ENCODE assay signal across 8 cellular contexts in the genomic region with DNA sequence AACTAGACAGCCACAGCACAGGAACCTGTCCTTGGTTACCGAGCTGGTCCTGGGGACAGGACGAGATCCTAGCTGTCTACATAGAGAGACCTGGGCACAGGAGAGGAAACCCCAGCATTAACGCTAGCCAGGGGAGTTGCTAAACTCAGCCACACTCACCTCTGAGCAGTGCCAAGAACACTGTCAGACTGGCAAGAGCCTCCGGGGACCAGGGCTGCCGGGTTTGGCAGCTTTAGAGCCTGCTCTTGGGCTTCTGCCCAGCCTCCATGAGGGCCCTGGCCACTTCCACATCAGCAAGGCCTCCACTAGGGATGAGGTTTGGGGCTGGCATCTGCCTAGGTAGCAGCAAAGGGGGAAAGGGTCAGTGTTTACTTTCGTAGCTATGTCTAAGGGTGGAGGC. TPM values are rescaled to one million over a fixed set of nuclear protein-coding genes. Genes with fewer than 3 reads are reported as not detected.
A peak's percentile ranks its signal among the peaks of the same experiment; 100 is the strongest.
DNase-seq lines count a peak whose midpoint lies in the region; ATAC-seq and TF ChIP-seq lines count a peak whose summit lies in the region.

No MANE protein-coding gene starts in this region.

- H3K36me3 ChIP-seq in NT2/D1 (ENCODE audit: insufficient read depth, insufficient read length, low read length): peaks cover 27% of the 10 kb centered on the region

- ATAC-seq in effector memory CD8-positive, alpha-beta T cell (replicated peaks): peak; percentile 14
- peak; percentile 17 to 28 (median 26) for ATAC-seq in natural killer cell
- ATAC-seq in HG03175 (IDR thresholded peaks at IDR 0.05; ENCODE audit: unreplicated experiment): no peak

- DNase-seq in C1 segment of cervical spinal cord (lab: John Stamatoyannopoulos, UW): peak in 11 of 14 donors; percentile 26 to 76 (median 48)
- DNase-seq in NT2/D1 (ENCODE audit: low read depth, low spot score): no peak
- peak; percentile 20 to 48 (median 33) for DNase-seq in effector memory CD8-positive, alpha-beta T cell
- peak; percentile 51 for DNase-seq in natural killer cell
- DNase-seq in stimulated activated naive CD4-positive, alpha-beta T cell (lab: John Stamatoyannopoulos, UW): no peak
- no peak for DNase-seq in NCI-H345 treated with DMSO at 0.1 percent for 48 hours (lab: John Stamatoyannopoulos, UW; ENCODE audit: unreplicated experiment)
- no peak for DNase-seq in NCI-H1105 (lab: John Stamatoyannopoulos, UW)

- no peak overlapping the region for H3K4me3 ChIP-seq in NT2/D1 (ENCODE audit: insufficient read length, low read depth)

- peaks cover 26% of the 10 kb centered on the region for H3K4me1 ChIP-seq in NT2/D1 (ENCODE audit: insufficient read depth, insufficient read length)

- H3K4me1 Mint-ChIP-seq in effector memory CD8-positive, alpha-beta T cell (ENCODE audit: low read depth in 2 of 2): peaks cover 64 to 77% of the 10 kb centered on the region in 2 donors
- peaks cover 58 to 88% of the 10 kb centered on the region in 2 donors for H3K4me1 Mint-ChIP-seq in natural killer cell

- H3K27me3 ChIP-seq in NT2/D1 (ENCODE audit: insufficient read depth, insufficient read length): no peaks in the 10 kb centered on the region

- no peak for TF ChIP-seq CTCF in natural killer cell (IDR thresholded peaks at IDR 0.05)

- H3K9ac ChIP-seq in NT2/D1 (ENCODE audit: insufficient read length, low read depth): peak overlapping the region; percentile 68

- no peaks in the 10 kb centered on the region for H3K9me3 Mint-ChIP-seq in effector memory CD8-positive, alpha-beta T cell
- H3K9me3 Mint-ChIP-seq in natural killer cell: no peaks in the 10 kb centered on the region

- H3K27ac Mint-ChIP-seq in effector memory CD8-positive, alpha-beta T cell: peak overlapping the region; percentile 99
- peak overlapping the region; percentile 100 for H3K27ac Mint-ChIP-seq in natural killer cell

- H3K27me3 Mint-ChIP-seq in effector memory CD8-positive, alpha-beta T cell: no peaks in the 10 kb centered on the region
- H3K27me3 Mint-ChIP-seq in natural killer cell (ENCODE audit: low read depth in 2 of 2): no peaks in the 10 kb centered on the region

- intact Hi-C loops in natural killer cell (cut with micrococcal nuclease): loop anchor here (1.0 to 2.0 kb wide), 3 partner anchors 15 to 283 kb away; partner anchors contain the start of genes AAMP, CNOT9, PNKD and USP37

- H3K9me3 ChIP-seq in NT2/D1 (ENCODE audit: insufficient read depth, low read length): no peaks in the 10 kb centered on the region

- H3K4me3 Mint-ChIP-seq in effector memory CD8-positive, alpha-beta T cell: peak overlapping the region; percentile 91
- peak overlapping the region; percentile 92 for H3K4me3 Mint-ChIP-seq in natural killer cell

- peaks cover 44% of the 10 kb centered on the region for H3K36me3 Mint-ChIP-seq in effector memory CD8-positive, alpha-beta T cell (ENCODE audit: insufficient read depth)
- no peaks in the 10 kb centered on the region for H3K36me3 Mint-ChIP-seq in natural killer cell

RNA-seq across cellular contexts. Expression of gene TMBIM1, which starts 6.7 kb away (rescaled TPM):
- 100 to 1,000 TPM in 1 of 3 donors, 10 to 100 TPM in 2; 84.9 to 107 (median 95.1) TPM for total RNA-seq in natural killer cell

RNA-seq across cellular contexts. Expression of gene PNKD, which starts 15.3 kb away (rescaled TPM):
- 10 to 100 TPM; 18.8 to 21.3 (median 18.9) TPM for total RNA-seq in natural killer cell

RNA-seq across cellular contexts. Expression of gene AAMP, which starts 15.7 kb away (rescaled TPM):
- 10 to 100 TPM; 52.5 to 61.6 (median 60.0) TPM for total RNA-seq in natural killer cell

RNA-seq across cellular contexts. Expression of gene GPBAR1, which starts 24.8 kb away (rescaled TPM):
- total RNA-seq in natural killer cell: 1 to 10 TPM; 1.4 to 3.3 (median 2.6) TPM

Comparison
In these comparisons a context has a peak if more than half of its experiments do, and no peak if none do; other contexts are left out.
1. DNase-seq: peak in C1 segment of cervical spinal cord (11 of 14), effector memory CD8-positive, alpha-beta T cell (3 of 3) and natural killer cell (single experiment); none in NT2/D1 (single experiment), stimulated activated naive CD4-positive, alpha-beta T cell (0 of 6), NCI-H345 treated with DMSO at 0.1 percent for 48 hours (single experiment) and NCI-H1105 (single experiment).